ENCODE assay signal across 8 cellular contexts in genomic region chr12:25250744-25251730, GRCh38. TPM values are rescaled to one million over a fixed set of nuclear protein-coding genes. Genes with fewer than 3 reads are reported as not detected.
DNase-seq lines count a peak whose midpoint lies in the region; ATAC-seq and TF ChIP-seq lines count a peak whose summit lies in the region.

Gene KRAS, minus strand, starts transcription at chr12:25250929.

- H3K27ac ChIP-seq in KMS-11 (peak within 1 kb of the TSS; percentile 78), Peyer's patch (peak within 1 kb of the TSS; percentile 96 to 99 (median 99)), esophagus muscularis mucosa (replicated peaks in 1 of 4) (peak within 1 kb of the TSS; percentile 96 to 99 (median 99)), muscle layer of duodenum (ENCODE audit: low read length) (peak within 1 kb of the TSS; percentile 82)

- peak within 1 kb of the TSS; percentile 79 for H3K9ac ChIP-seq in KMS-11

- peak within 1 kb of the TSS; percentile 74 for H2AFZ ChIP-seq in KMS-11 (ENCODE audit: low read depth)

- peak; percentile 75 for ATAC-seq in GM21786 (IDR thresholded peaks at IDR 0.05; ENCODE audit: unreplicated experiment)

- TF ChIP-seq CTCF in KMS-11 (conservative IDR thresholded peaks at IDR 0.05; ENCODE audit: low read depth, low read length): no peak
- no peak for TF ChIP-seq CTCF in Peyer's patch (IDR thresholded peaks at IDR 0.05)
- TF ChIP-seq CTCF in esophagus muscularis mucosa (IDR thresholded peaks at IDR 0.05): peak in 1 of 3 experiments; percentile 3

- intact Hi-C loops in esophagus muscularis mucosa (cut with DNase I): loop anchor here (5.0 kb wide), 1 partner anchor 81 kb away; no protein-coding TSS in a partner anchor

- H3K4me1 ChIP-seq in KMS-11 (ENCODE audit: low read depth, poor library complexity, severe bottlenecking): peaks cover 33% of the 10 kb centered on the region
- peaks cover 0 to 22% (median 5%) of the 10 kb centered on the region in 4 donors for H3K4me1 ChIP-seq in Peyer's patch
- peaks cover 12 to 40% (median 31%) of the 10 kb centered on the region in 4 donors for H3K4me1 ChIP-seq in esophagus muscularis mucosa
- H3K4me1 ChIP-seq in muscle layer of duodenum (ENCODE audit: control insufficient read depth in 1 of 2, insufficient read depth in 2 of 2, low read length in 2 of 2): peaks cover 5 to 12% of the 10 kb centered on the region in 2 donors

- peak within 1 kb of the TSS; percentile 93 for H3K4me2 ChIP-seq in KMS-11

- H4K20me1 ChIP-seq in KMS-11 (ENCODE audit: insufficient read depth): 0 out of 2 replicates have a peak, but pooled peaks cover 6% of the 10 kb centered on the region

- H3K4me3 ChIP-seq in KMS-11 (IDR thresholded peaks at IDR 0.05; ENCODE audit: insufficient read depth, low read depth, low read length) (peak within 1 kb of the TSS; percentile 14), Peyer's patch (peak within 1 kb of the TSS; percentile 93 to 100 (median 99)), esophagus muscularis mucosa (peak within 1 kb of the TSS; percentile 80 to 100 (median 98)), muscle layer of duodenum (ENCODE audit: low read depth in 1 of 2, low read length in 2 of 2) (peak within 1 kb of the TSS; percentile 84 to 98)

- H3K79me2 ChIP-seq in KMS-11 (ENCODE audit: insufficient read depth, low read depth): peaks cover 39% of the 10 kb centered on the region

- TF ChIP-seq EP300 in esophagus muscularis mucosa (IDR thresholded peaks at IDR 0.05): no peak

- WGBS in esophagus muscularis mucosa: 2% methylated on average over 65 of the region's 105 CpGs

- peak; percentile 81 for DNase-seq in DMS79 (lab: John Stamatoyannopoulos, UW)
- peak; percentile 94 to 98 (median 95) for DNase-seq in Peyer's patch
- DNase-seq in activated T-cell treated with anti-CD3 and anti-CD28 coated beads, Interleukin-2, amount 50 U/mL, for 48 hours: peak; percentile 90 to 93
- peak; percentile 98 for DNase-seq in esophagus muscularis mucosa (ENCODE audit: extremely low spot score)
- peak; percentile 63 for DNase-seq in stimulated activated CD8-positive, alpha-beta memory T cell treated with anti-CD3 and anti-CD28 coated beads, Interleukin-7, amount 100 ng/mL, for 24 hours (ENCODE audit: low read depth)

- H3K9me3 ChIP-seq in Peyer's patch (no peaks in the 10 kb centered on the region), esophagus muscularis mucosa (no peaks in the 10 kb centered on the region), muscle layer of duodenum (ENCODE audit: control insufficient read depth in 1 of 2, low read length in 2 of 2) (no peaks in the 10 kb centered on the region)

- TF ChIP-seq POLR2A in Peyer's patch (IDR thresholded peaks at IDR 0.05) (peak; percentile 90 to 91), esophagus muscularis mucosa (IDR thresholded peaks at IDR 0.05; ENCODE audit: low read depth) (peak; percentile 78)

- no peaks in the 10 kb centered on the region; the same call in 1 of the 2 replicates for H3K36me3 ChIP-seq in KMS-11 (ENCODE audit: insufficient read depth)
- no peaks in the 10 kb centered on the region for H3K36me3 ChIP-seq in Peyer's patch
- H3K36me3 ChIP-seq in esophagus muscularis mucosa: no peaks in the 10 kb centered on the region
- H3K36me3 ChIP-seq in muscle layer of duodenum (ENCODE audit: control insufficient read depth in 1 of 2, insufficient read depth in 2 of 2, low read length in 2 of 2): no peaks in the 10 kb centered on the region

- H3K27me3 ChIP-seq in KMS-11 (ENCODE audit: insufficient read depth, low read depth) (no peaks in the 10 kb centered on the region), Peyer's patch (no peaks in the 10 kb centered on the region), esophagus muscularis mucosa (no peaks in the 10 kb centered on the region), muscle layer of duodenum (ENCODE audit: low read depth, low read length) (no peaks in the 10 kb centered on the region)

RNA-seq across cellular contexts. Expression of gene KRAS, which starts in this region (rescaled TPM):
- total RNA-seq in Peyer's patch (10 to 100 TPM; 17.3 to 27.8 (median 23.2) TPM), esophagus muscularis mucosa (10 to 100 TPM; 29.0 to 37.0 (median 34.1) TPM)

Comparison
In these comparisons a context has a peak if more than half of its experiments do, and no peak if none do; other contexts are left out.
1. Peak in every context shown above with its lines: DNase-seq, ATAC-seq, H3K4me3 ChIP-seq and H3K27ac ChIP-seq.
2. H3K4me3 ChIP-seq: peak in every context shown above with its lines; median percentile 99 in Peyer's patch; 98 in esophagus muscularis mucosa; 91 in muscle layer of duodenum; 14 in KMS-11.